Comparison of ENCODE assay signal across 22 cellular contexts in the genomic region with DNA sequence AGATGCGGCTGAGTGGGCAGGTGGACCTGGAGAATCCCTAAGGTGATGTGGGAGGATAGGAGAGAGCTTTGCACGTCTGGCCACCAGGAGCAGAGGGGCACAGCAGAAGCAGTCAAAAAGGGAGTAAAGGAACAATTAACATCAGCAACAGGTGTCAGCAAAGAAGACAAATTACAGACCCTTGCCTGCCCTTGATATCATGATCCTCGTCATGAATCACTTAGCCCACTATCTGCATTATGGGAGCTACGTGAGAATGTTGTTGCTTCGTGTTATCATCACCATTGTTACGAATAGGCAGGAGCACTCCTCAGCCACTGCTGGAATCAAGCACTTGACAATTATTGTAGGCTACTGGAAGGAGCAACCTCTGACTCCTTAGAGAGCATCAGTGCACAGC. TPM values are rescaled to one million over a fixed set of nuclear protein-coding genes. Genes with fewer than 3 reads are reported as not detected.
DNase-seq lines count a peak whose midpoint lies in the region; ATAC-seq and TF ChIP-seq lines count a peak whose summit lies in the region.
"Had no signal": no experiment of that assay in that cellular context is flagged by ENCODE, and none has a peak within 500 bp of the region (broad histone marks: within the 10 kb centered on the region; RNA-seq: fewer than 3 reads in every experiment).

No MANE protein-coding gene starts in this region.

- H3K56ac ChIP-seq in mesendoderm (ENCODE audit: low read length), result no peak overlapping the region

- no peak overlapping the region for H2BK15ac ChIP-seq in mesendoderm (replicated peaks; ENCODE audit: low read depth)

- H3K4me1 ChIP-seq in HEK293 (ENCODE audit: control insufficient read depth, insufficient read depth, low read length) (no peaks in the 10 kb centered on the region), mesendoderm (ENCODE audit: control insufficient read depth, low read depth, low read length) (no peaks in the 10 kb centered on the region)
- H3K4me1 ChIP-seq: BE2C, BLaER1, Caco-2 had no signal

- H3K9me3 ChIP-seq in HEK293 (ENCODE audit: control insufficient read depth, insufficient read depth, low read depth, low read length), result no peaks in the 10 kb centered on the region
- H3K9me3 ChIP-seq: BE2C, Caco-2 had no signal

- H2BK5ac ChIP-seq in mesendoderm (ENCODE audit: low read length), result no peak overlapping the region

- no peak overlapping the region for H3K9ac ChIP-seq in mesendoderm (ENCODE audit: low read length)
- H3K9ac ChIP-seq: BLaER1 had no signal

- no peak overlapping the region for H3K4ac ChIP-seq in mesendoderm (ENCODE audit: low read depth, low read length)

- ATAC-seq in HG03457 (IDR thresholded peaks at IDR 0.05; ENCODE audit: unreplicated experiment) (no peak), GM18498 (IDR thresholded peaks at IDR 0.05; ENCODE audit: unreplicated experiment) (no peak)
- ATAC-seq: CD8-positive, alpha-beta T cell; GM12878 had no signal

- H4K8ac ChIP-seq in mesendoderm (ENCODE audit: low read depth, low read length), result no peak overlapping the region

- no CpG with 5 or more reads among the region's 6 CpGs for WGBS in mesendoderm (ENCODE audit: extremely low coverage, insufficient coverage, low lambda C conversion rate)

- no peak overlapping the region for H2AK5ac ChIP-seq in mesendoderm (ENCODE audit: low read length)

- CTCF ChIA-PET in HEK293 (lab: Yijun Ruan, JAX), result no interaction called here

- H3K36me3 ChIP-seq in HEK293 (ENCODE audit: control insufficient read depth in 2 of 2, insufficient read depth in 1 of 2, low read length in 2 of 2) (no peaks in the 10 kb centered on the region), mesendoderm (ENCODE audit: control insufficient read depth, insufficient read depth, low read length) (no peaks in the 10 kb centered on the region)
- H3K36me3 ChIP-seq: BE2C, BLaER1 had no signal

- H3K18ac ChIP-seq in mesendoderm (ENCODE audit: low read length), result no peak overlapping the region

- H3K79me2 ChIP-seq in mesendoderm (ENCODE audit: control insufficient read depth, insufficient read depth, low read length), result no peaks in the 10 kb centered on the region

- peak; percentile 50 for DNase-seq in left kidney (ENCODE audit: low read depth, low spot score)
- DNase-seq in mesendoderm, result peak; percentile 41
- DNase-seq in NCI-H2196 treated with DMSO at 0.1 percent for 48 hours (lab: John Stamatoyannopoulos, UW; ENCODE audit: unreplicated experiment), result no peak
- no peak for DNase-seq in NCI-H2171 treated with DMSO at 0.1 percent for 48 hours (lab: John Stamatoyannopoulos, UW)
- DNase-seq: 8988T; ACHN; BE2C; C1 segment of cervical spinal cord; Caco-2; Calu3; CD4-positive, alpha-beta T cell; CD8-positive, alpha-beta T cell; DND-41; EL; GDM1 had no signal

- H3K4me3 ChIP-seq in HEK293 (ENCODE audit: low read depth, low read length), result no peak overlapping the region
- H3K4me3 ChIP-seq in mesendoderm (ENCODE audit: low read length), result no peak overlapping the region
- H3K4me3 ChIP-seq: BLaER1, GM12878 had no signal

- H4K5ac ChIP-seq in mesendoderm (ENCODE audit: low read length), result no peak overlapping the region

- H3K23ac ChIP-seq in mesendoderm (ENCODE audit: low read length), result no peak overlapping the region

- peak overlapping the region; percentile 87 for H3K27ac ChIP-seq in C4-2B
- H3K27ac ChIP-seq in HEK293 (ENCODE audit: extremely low read depth, low read depth, low read length), result no peak overlapping the region
- no peak overlapping the region for H3K27ac ChIP-seq in mesendoderm (ENCODE audit: low read depth, low read length)
- H3K27ac ChIP-seq: BLaER1 had no signal

- TF ChIP-seq CTCF in C4-2B (conservative IDR thresholded peaks at IDR 0.05) (no peak), HEK293 (tag by site-specific recombination; IDR thresholded peaks at IDR 0.05) (no peak)

- H2BK120ac ChIP-seq in mesendoderm (ENCODE audit: low read depth, low read length), result no peak overlapping the region

- H3K4me2 ChIP-seq in mesendoderm (ENCODE audit: low read length), result no peak overlapping the region
- H3K4me2 ChIP-seq: BLaER1 had no signal

- H3K79me1 ChIP-seq in mesendoderm (ENCODE audit: low read length), result no peaks in the 10 kb centered on the region

- POLR2A ChIA-PET in HEK293 (lab: Yijun Ruan, JAX), result no interaction called here

- no peaks in the 10 kb centered on the region for H3K27me3 ChIP-seq in mesendoderm (ENCODE audit: insufficient read depth, low read length, poor library complexity)
- H3K27me3 ChIP-seq: BE2C, BLaER1 had no signal

TF ChIP-seq in HEK293, 187 proteins besides CTCF, POLR2A, EP300 and RAD21:
- TF ChIP-seq SCRT1 (tag by site-specific recombination; IDR thresholded peaks at IDR 0.05; ENCODE audit: borderline replicate concordance) (peak; percentile 64), ZNF677 (tag by site-specific recombination; IDR thresholded peaks at IDR 0.05) (no peak), SCRT2 (tag by site-specific recombination; IDR thresholded peaks at IDR 0.05) (peak; percentile 74)

RNA-seq across cellular contexts. Expression of a gene that starts 25.5 kb away (rescaled TPM):
- not detected for polyA plus RNA-seq in mesendoderm (2013, experiment 1 of 2)
- not detected for polyA plus RNA-seq in mesendoderm (2013, experiment 2 of 2)
- polyA plus RNA-seq: AG04450, GM12878 had no signal

Comparison
In these comparisons a context has a peak if more than half of its experiments do, and no peak if none do; other contexts are left out.
1. DNase-seq: peak in left kidney (single experiment) and mesendoderm (single experiment); none in NCI-H2196 treated with DMSO at 0.1 percent for 48 hours (single experiment) and NCI-H2171 treated with DMSO at 0.1 percent for 48 hours (single experiment).